ENCODE assay signal across 10 cellular contexts in genomic region chr1:27589841-27590426, GRCh38. TPM values are rescaled to one million over a fixed set of nuclear protein-coding genes. Genes with fewer than 3 reads are reported as not detected.
DNase-seq lines count a peak whose midpoint lies in the region; ATAC-seq, FAIRE-seq and TF ChIP-seq lines count a peak whose summit lies in the region.
"Had no signal": no experiment of that assay in that cellular context is flagged by ENCODE, and none has a peak within 500 bp of the region (broad histone marks: within the 10 kb centered on the region; RNA-seq: fewer than 3 reads in every experiment).

No MANE protein-coding gene starts in this region.

- WGBS in H1 (ENCODE audit: extremely low coverage in 1 of 2, insufficient coverage in 1 of 2, insufficient read length in 1 of 2, insufficient replicate concordance in 2 of 2, low coverage in 1 of 2, low lambda C conversion rate in 2 of 2, missing lambda C conversion rate in 1 of 2), 2 experiments, result 85% methylated on average over 11 of the region's 13 CpGs; no CpG with 5 or more reads in 1 of the 2 experiments
- no CpG with 5 or more reads among the region's 13 CpGs for WGBS in H9 (ENCODE audit: extremely low coverage, insufficient read length, low lambda C conversion rate)

- no peak for TF ChIP-seq POLR2A in H1 (IDR thresholded peaks at IDR 0.05; ENCODE audit: control extremely low read depth in 1 of 2, low read depth in 2 of 2, low read length in 2 of 2)

- H3K4me1 Mint-ChIP-seq in H9, result peaks cover 9 to 19% of the 10 kb centered on the region in 2 experiments; a peak in 3 of 4 replicates

- H2BK120ac ChIP-seq in H1 (replicated peaks; ENCODE audit: low read depth, low read length), result no peak overlapping the region
- H2BK120ac ChIP-seq in H9 (ENCODE audit: low read depth, low read length, poor library complexity, severe bottlenecking), result no peak overlapping the region

- H2AFZ ChIP-seq in H1 (ENCODE audit: low read length) (no peak overlapping the region), H9 (ENCODE audit: low read length) (no peak overlapping the region)

- H3K36me3 Mint-ChIP-seq in H9 (ENCODE audit: insufficient read depth in 1 of 3, low read depth in 3 of 3), result no peaks in the 10 kb centered on the region

- no peak for TF ChIP-seq EP300 in H1 (IDR thresholded peaks at IDR 0.05; ENCODE audit: borderline replicate concordance in 1 of 2, low read depth in 2 of 2, low read length in 2 of 2)

- H3K23me2 ChIP-seq in H1 (ENCODE audit: low read depth, low read length) (peaks cover 6% of the 10 kb centered on the region; the same call in 1 of the 2 replicates), H9 (ENCODE audit: insufficient read length, low read depth, low read length, poor library complexity, severe bottlenecking) (no peaks in the 10 kb centered on the region)

- no peak overlapping the region for H2BK20ac ChIP-seq in H1 (ENCODE audit: low read length)
- H2BK20ac ChIP-seq in H9 (ENCODE audit: low read depth, low read length, poor library complexity, severe bottlenecking), result no peak overlapping the region

- no peaks in the 10 kb centered on the region for H3K27me3 Mint-ChIP-seq in H9 (ENCODE audit: low read depth)

- CTCF ChIA-PET in AG04450 (lab: Charles Lee), result interaction anchor here (0.8 to 3.6 kb wide), 3 partner anchors 15 to 33 kb away, joined by 3 to 19 read pairs (median 3); no protein-coding TSS in a partner anchor
- CTCF ChIA-PET in H1 (lab: Charles Lee; ENCODE audit: partially characterized antibody), result interaction anchor here (0.7 to 37.8 kb wide), 6 partner anchors 11 to 93 kb away, joined by 3 to 1807 read pairs (median 6); no protein-coding TSS in a partner anchor

- no peak overlapping the region for H3T11ph ChIP-seq in H9 (ENCODE audit: low read length)

- H3K4me3 Mint-ChIP-seq in H9, result no peak overlapping the region

- ATAC-seq in HG03175 (IDR thresholded peaks at IDR 0.05; ENCODE audit: unreplicated experiment) (no peak), HG03045 (IDR thresholded peaks at IDR 0.05; ENCODE audit: unreplicated experiment) (no peak), GM18909 (IDR thresholded peaks at IDR 0.05; ENCODE audit: poor library complexity, unreplicated experiment) (no peak)

- H3K9ac ChIP-seq in H1 (replicated peaks in 1 of 4; ENCODE audit: extremely low read depth in 1 of 4, low read depth in 3 of 4, low read length in 3 of 4) (no peak overlapping the region), muscle layer of colon (ENCODE audit: low read length) (peak overlapping the region; percentile 18), H9 (ENCODE audit: extremely low read depth, insufficient read length, low read length) (no peak overlapping the region)

- no peak for TF ChIP-seq RAD21 in H1 (IDR thresholded peaks at IDR 0.05 in 1 of 2, conservative IDR thresholded peaks at IDR 0.05 in 1 of 2; ENCODE audit: low read depth in 2 of 2, low read length in 2 of 2)

- peaks cover 0 to 65% of the 10 kb centered on the region in 2 experiments; a peak in 2 of 4 replicates for H3K79me2 ChIP-seq in H1 (ENCODE audit: control insufficient read depth in 1 of 2, insufficient read depth in 2 of 2, low read length in 2 of 2)
- peaks cover 2% of the 10 kb centered on the region; the same call in 1 of the 2 replicates for H3K79me2 ChIP-seq in H9 (ENCODE audit: insufficient read depth, low read length)

- H3K4ac ChIP-seq in H1 (replicated peaks; ENCODE audit: insufficient read length, low read depth, low read length) (no peak overlapping the region), H9 (ENCODE audit: low read depth, low read length) (no peak overlapping the region)

- H4K20me1 ChIP-seq in H1 (replicated peaks in 1 of 2; ENCODE audit: control insufficient read depth in 1 of 2, insufficient read depth in 2 of 2, low read length in 2 of 2) (peaks cover 10 to 27% of the 10 kb centered on the region in 2 experiments), H9 (ENCODE audit: control insufficient read depth, insufficient read depth, insufficient read length) (peaks cover 2% of the 10 kb centered on the region)

- H4K5ac ChIP-seq in H1 (ENCODE audit: insufficient read length, low read depth, low read length) (no peak overlapping the region), H9 (ENCODE audit: insufficient read length, low read depth, low read length) (no peak overlapping the region)

- H2BK5ac ChIP-seq in H1 (ENCODE audit: low read depth, low read length), result peak overlapping the region; percentile 60
- no peak overlapping the region for H2BK5ac ChIP-seq in H9 (ENCODE audit: insufficient read length, low read length)

- no peak overlapping the region for H3K18ac ChIP-seq in H1 (ENCODE audit: extremely low read depth, low read length)
- H3K18ac ChIP-seq in H9 (ENCODE audit: insufficient read length, low read depth, low read length), result no peak overlapping the region

- no peak overlapping the region for H3K4me3 ChIP-seq in AG04450 (ENCODE audit: low read depth, low read length)
- no peak overlapping the region for H3K4me3 ChIP-seq in H1 (ENCODE audit: extremely low read depth in 1 of 4, insufficient read depth in 2 of 4, low read depth in 3 of 4, low read length in 4 of 4)
- peak overlapping the region in 1 of 2 donors; percentile 6 for H3K4me3 ChIP-seq in muscle layer of colon (ENCODE audit: low read depth in 1 of 2, low read length in 2 of 2)

- H3K4me2 ChIP-seq in H1 (ENCODE audit: insufficient read depth in 1 of 2, low read depth in 2 of 2, low read length in 2 of 2) (no peak overlapping the region), H9 (ENCODE audit: insufficient read depth, insufficient read length, low read length) (no peak overlapping the region)

- H3K27ac ChIP-seq in AG04450 (ENCODE audit: low read depth, low read length) (peak overlapping the region; percentile 31), H1 (ENCODE audit: low read depth, low read length) (no peak overlapping the region), muscle layer of colon (ENCODE audit: low read depth, low read length) (peak overlapping the region; percentile 70), H9 (ENCODE audit: insufficient read length, low read depth, low read length) (no peak overlapping the region)

- H3K27ac Mint-ChIP-seq in H9, result no peak overlapping the region

- H2BK15ac ChIP-seq in H1 (ENCODE audit: low read length) (no peak overlapping the region; the same call in 1 of the 2 replicates), H9 (ENCODE audit: low read depth, low read length) (no peak overlapping the region)

- peaks cover 0 to 7% (median 0%) of the 10 kb centered on the region in 4 experiments; a peak in 1 of 8 replicates for H3K36me3 ChIP-seq in H1 (ENCODE audit: control insufficient read depth in 2 of 4, insufficient read depth in 4 of 4, low read length in 3 of 4)
- H3K36me3 ChIP-seq in muscle layer of colon (ENCODE audit: insufficient read depth, low read length), result peaks cover 13% of the 10 kb centered on the region

- DNase-seq in AG04450 (ENCODE audit: low read depth, low spot score) (no peak), NCI-H2081 (lab: John Stamatoyannopoulos, UW) (peak; percentile 64 to 85), H1 (ENCODE audit: low read depth in 1 of 2, low spot score in 2 of 2) (no peak), H9 (no peak)
- DNase-seq: DND-41, T1000 had no signal

- H2BK12ac ChIP-seq in H1 (ENCODE audit: low read depth, low read length), result 0 out of 2 replicates have a peak overlapping the region, but pooled peaks have one; percentile 68
- H2BK12ac ChIP-seq in H9 (ENCODE audit: insufficient read length, low read depth, low read length), result no peak overlapping the region

- no peak overlapping the region for H3K56ac ChIP-seq in H1 (replicated peaks; ENCODE audit: insufficient read length, low read depth, low read length)
- H3K56ac ChIP-seq in H9 (ENCODE audit: insufficient read length, low read depth, low read length), result no peak overlapping the region

- no peaks in the 10 kb centered on the region for H3K27me3 ChIP-seq in AG04450 (ENCODE audit: control insufficient read depth, insufficient read depth, low read length)
- peaks cover 0 to 2% (median 0%) of the 10 kb centered on the region in 4 experiments; a peak in 1 of 7 replicates for H3K27me3 ChIP-seq in H1 (replicated peaks in 1 of 4; ENCODE audit: control insufficient read depth in 3 of 4, extremely low read depth in 1 of 4, insufficient read depth in 3 of 4, low read length in 3 of 4)
- H3K27me3 ChIP-seq in muscle layer of colon (ENCODE audit: control insufficient read depth in 1 of 2, insufficient read depth in 2 of 2, low read length in 2 of 2), result no peaks in the 10 kb centered on the region
- H3K27me3 ChIP-seq in H9 (ENCODE audit: insufficient read depth, low read length), result no peaks in the 10 kb centered on the region

- H3K23ac ChIP-seq in H1 (ENCODE audit: insufficient read length) (no peak overlapping the region), H9 (ENCODE audit: insufficient read length, low read depth, low read length) (no peak overlapping the region)

- H4K8ac ChIP-seq in H1 (ENCODE audit: extremely low read depth, insufficient read depth, low read length) (peak overlapping the region; percentile 4; the same call in 1 of the 2 replicates), H9 (replicated peaks; ENCODE audit: insufficient read length, low read depth, low read length) (no peak overlapping the region)

- no peak for TF ChIP-seq CTCF in AG04450 (IDR thresholded peaks at IDR 0.05; ENCODE audit: low read depth, low read length)
- no peak for TF ChIP-seq CTCF in H1 (IDR thresholded peaks at IDR 0.05; ENCODE audit: control extremely low read depth in 1 of 3, insufficient read depth in 1 of 3, low read depth in 1 of 3, low read length in 3 of 3)
- TF ChIP-seq CTCF in H9 (conservative IDR thresholded peaks at IDR 0.05), result no peak

- no peak for FAIRE-seq in H1 (lab: Jason Lieb, UNC)

- H3K79me1 ChIP-seq in H1 (ENCODE audit: low read depth, low read length) (peaks cover 28% of the 10 kb centered on the region), H9 (ENCODE audit: insufficient read depth, low read depth, low read length, poor library complexity, severe bottlenecking) (no peaks in the 10 kb centered on the region)

- H3K9me3 ChIP-seq in AG04450 (ENCODE audit: control insufficient read depth, insufficient read depth, low read length) (no peaks in the 10 kb centered on the region; the same call in 1 of the 2 replicates), H1 (ENCODE audit: insufficient read depth in 2 of 2, low read depth in 1 of 2, low read length in 1 of 2) (no peaks in the 10 kb centered on the region), muscle layer of colon (ENCODE audit: low read length) (no peaks in the 10 kb centered on the region), H9 (ENCODE audit: control insufficient read depth, low read depth, low read length) (no peaks in the 10 kb centered on the region)

- H3K14ac ChIP-seq in H1 (ENCODE audit: insufficient read length), result no peak overlapping the region
- H3K14ac ChIP-seq in H9 (ENCODE audit: insufficient read depth, low read length), result no peak overlapping the region

- POLR2A ChIA-PET in AG04450 (lab: Yijun Ruan, JAX), result interaction anchor here (0.6 kb wide), 2 partner anchors 14 to 30 kb away, joined by 4 read pairs; partner anchors contain the start of gene AHDC1
- POLR2A ChIA-PET in H1 (lab: Charles Lee; ENCODE audit: partially characterized antibody), result interaction anchor here (4.5 to 13.5 kb wide), 2 partner anchors 11 to 14 kb away, joined by 23 to 355 read pairs; no protein-coding TSS in a partner anchor

- H4K91ac ChIP-seq in H1 (replicated peaks; ENCODE audit: insufficient read length, low read length) (no peak overlapping the region), H9 (ENCODE audit: insufficient read length, low read depth, low read length) (no peak overlapping the region)

- H3K4me1 ChIP-seq in H1 (replicated peaks in 1 of 4; ENCODE audit: control insufficient read depth in 3 of 4, insufficient read depth in 4 of 4, low read length in 3 of 4) (peaks cover 7 to 45% (median 33%) of the 10 kb centered on the region in 4 experiments), muscle layer of colon (ENCODE audit: insufficient read depth, low read length) (peaks cover 80% of the 10 kb centered on the region), H9 (ENCODE audit: insufficient read depth, low read length) (peaks cover 7% of the 10 kb centered on the region; the same call in 1 of the 2 replicates)

- H3K9me3 Mint-ChIP-seq in H9, result no peaks in the 10 kb centered on the region

- no peak overlapping the region for H2AK5ac ChIP-seq in H1 (ENCODE audit: low read depth, low read length)
- no peak overlapping the region for H2AK5ac ChIP-seq in H9 (ENCODE audit: insufficient read length, low read length)

RNA-seq across cellular contexts. Expression of gene AHDC1, which starts 14.0 kb away (rescaled TPM):
- polyA plus RNA-seq in AG04450 (2011; rRNA removed), result 2.8 and 3.0 TPM in 2 replicates
- polyA minus RNA-seq in AG04450 (2011; rRNA and poly(A)+ RNA removed), result 3.7 and 5.3 TPM in 2 replicates
- 35.1 and 39.4 TPM in 2 replicates for total RNA-seq in H1 (2021; fragmentation: NEBNext Ultra II Directional; extraction: Animal tissue kit (Norgen Biotek cat#: 25700))
- 4.4 and 8.6 TPM in 2 replicates for polyA plus RNA-seq in H1 (2011; rRNA removed)
- polyA plus RNA-seq in H1 (2011; cell fraction: cytosol; rRNA removed), result 3.3 TPM
- 17.1 TPM for polyA plus RNA-seq in H1 (2011; cell fraction: nucleus; rRNA removed)
- polyA plus RNA-seq in H1 (2012, experiment 1 of 2), result 18.4 to 23.0 TPM (median 21.1 TPM) in 4 replicates
- 17.0 TPM for polyA plus RNA-seq in H1 (2012, experiment 2 of 2)
- polyA plus RNA-seq in H1 (2013, experiment 1 of 2), result 11.2 TPM
- polyA plus RNA-seq in H1 (2013, experiment 2 of 2), result 11.1 TPM
- 4.4 and 6.1 TPM in 2 replicates for polyA minus RNA-seq in H1 (2011; rRNA and poly(A)+ RNA removed)
- 11.9 TPM for polyA minus RNA-seq in H1 (2011; cell fraction: cytosol; rRNA and poly(A)+ RNA removed)
- polyA minus RNA-seq in H1 (2011; cell fraction: nucleus; rRNA and poly(A)+ RNA removed), result 10.5 TPM
- 23.7 and 29.4 TPM in 2 replicates for total RNA-seq in H9 (2021)

RNA-seq across cellular contexts. Expression of gene FGR, which starts 45.1 kb away (rescaled TPM):
- not detected in 2 replicates for polyA plus RNA-seq in AG04450 (2011; rRNA removed)
- polyA minus RNA-seq in AG04450 (2011; rRNA and poly(A)+ RNA removed), result not detected in 2 replicates
- 0.22 and 0.36 TPM in 2 replicates for total RNA-seq in H1 (2021; fragmentation: NEBNext Ultra II Directional; extraction: Animal tissue kit (Norgen Biotek cat#: 25700))
- 0.86 and 0.95 TPM in 2 replicates for polyA plus RNA-seq in H1 (2011; rRNA removed)
- polyA plus RNA-seq in H1 (2011; cell fraction: cytosol; rRNA removed), result 0.62 TPM
- polyA plus RNA-seq in H1 (2011; cell fraction: nucleus; rRNA removed), result 1.6 TPM
- 0.39 to 0.50 TPM (median 0.42 TPM) in 3 of 4 replicates, not detected in the other for polyA plus RNA-seq in H1 (2012, experiment 1 of 2)
- 0.18 TPM for polyA plus RNA-seq in H1 (2012, experiment 2 of 2)
- 0.34 TPM for polyA plus RNA-seq in H1 (2013, experiment 1 of 2)
- 0.33 TPM for polyA plus RNA-seq in H1 (2013, experiment 2 of 2)
- 0.57 and 1.2 TPM in 2 replicates for polyA minus RNA-seq in H1 (2011; rRNA and poly(A)+ RNA removed)
- polyA minus RNA-seq in H1 (2011; cell fraction: cytosol; rRNA and poly(A)+ RNA removed), result not detected
- 0.60 TPM for polyA minus RNA-seq in H1 (2011; cell fraction: nucleus; rRNA and poly(A)+ RNA removed)
- 0.15 TPM in 1 of 2 replicates, not detected in the other for total RNA-seq in H9 (2021)

Comparison
In these comparisons a context has a peak if more than half of its experiments do, and no peak if none do; other contexts are left out.
1. DNase-seq: peak in NCI-H2081 (2 of 2); none in AG04450 (single experiment), H1 (0 of 2) and H9 (single experiment).
2. H3K27ac ChIP-seq: peak in AG04450 (single experiment) and muscle layer of colon (single experiment); none in H1 (single experiment) and H9 (single experiment).